12 cellular contexts compared by ENCODE assay signal in the genomic region with DNA sequence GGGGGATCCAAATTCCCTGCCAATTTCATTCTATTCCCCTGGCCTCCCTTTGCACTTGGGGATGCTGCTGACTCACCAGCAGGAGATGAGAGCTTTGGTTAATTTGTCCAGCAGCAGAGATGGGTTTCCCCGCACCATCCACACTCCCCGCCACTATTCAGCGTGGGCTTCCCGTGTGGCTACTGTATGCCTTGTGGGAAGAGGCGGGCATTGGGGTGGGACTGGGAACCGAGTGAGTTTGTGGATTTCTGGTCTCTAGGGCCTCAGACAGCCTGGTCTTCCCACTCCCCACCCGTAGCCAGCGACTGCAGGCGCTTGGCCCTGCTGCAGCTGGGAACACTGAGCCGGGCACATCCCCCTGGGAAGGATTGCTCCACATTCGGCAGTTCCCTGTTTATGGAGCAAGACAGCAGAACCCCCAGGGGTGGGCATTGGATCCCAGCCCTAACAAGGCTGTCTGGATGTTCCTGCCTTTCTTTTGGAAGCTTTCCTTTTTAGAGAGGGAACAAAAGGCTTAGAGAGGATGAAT. TPM values are rescaled to one million over a fixed set of nuclear protein-coding genes. Genes with fewer than 3 reads are reported as not detected.
DNase-seq lines count a peak whose midpoint lies in the region; ATAC-seq and TF ChIP-seq lines count a peak whose summit lies in the region.
"Had no signal": no experiment of that assay in that cellular context is flagged by ENCODE, and none has a peak within 500 bp of the region (broad histone marks: within the 10 kb centered on the region; RNA-seq: fewer than 3 reads in every experiment).

No MANE protein-coding gene starts in this region.

- no peak for TF ChIP-seq CTCF in heart right ventricle (IDR thresholded peaks at IDR 0.05)

- H3K36me3 ChIP-seq in heart right ventricle = no peaks in the 10 kb centered on the region

- WGBS in heart right ventricle, 2 donors = 34 to 53% methylated on average over 11 of the region's 11 CpGs

- H3K27ac ChIP-seq in heart right ventricle = peak overlapping the region; percentile 51 to 92 (median 82)

- H3K4me3 ChIP-seq in heart right ventricle = peak overlapping the region in 2 of 10 donors; percentile 5 to 15

- peaks cover 25 to 83% (median 40%) of the 10 kb centered on the region in 9 donors for H3K4me1 ChIP-seq in heart right ventricle

- no peaks in the 10 kb centered on the region for H3K9me3 ChIP-seq in heart right ventricle

- no peaks in the 10 kb centered on the region for H3K27me3 ChIP-seq in heart right ventricle

- intact Hi-C loops in heart right ventricle (cut with DNase I) = no loop called here

- DNase-seq in C1 segment of cervical spinal cord (lab: John Stamatoyannopoulos, UW) = peak in 8 of 14 donors; percentile 25 to 65 (median 45)
- DNase-seq in astrocyte of the hippocampus (ENCODE audit: low read depth, low spot score) = peak; percentile 45
- peak in 1 of 2 donors; percentile 75 for DNase-seq in heart right ventricle
- DNase-seq in retina = peak; percentile 34
- DNase-seq in NCI-H1105 (lab: John Stamatoyannopoulos, UW) = no peak
- no peak for DNase-seq in T-helper 9 cell
- DNase-seq in GM19240 (ENCODE audit: insufficient read length, low spot score) = no peak
- DNase-seq: activated CD8-positive, alpha-beta memory T cell treated with anti-CD3 and anti-CD28 coated beads, Interleukin-2, amount 50 U/mL, for 4 hours; cerebellar nuclear complex; T-helper 1 cell had no signal

- ATAC-seq in heart right ventricle (peak; percentile 28 to 76 (median 49)), GM19395 (IDR thresholded peaks at IDR 0.05; ENCODE audit: unreplicated experiment) (no peak)

RNA-seq across cellular contexts. Expression of a gene that starts 23.4 kb away (rescaled TPM):
- total RNA-seq in heart right ventricle = 10 to 100 TPM in 9 of 10 donors, 1 to 10 TPM in 1; 8.9 to 26.2 (median 14.0) TPM
- polyA plus RNA-seq in heart right ventricle = 1 to 10 TPM; 2.9 to 5.7 TPM
- polyA plus RNA-seq: IgD-negative memory B cell had no signal

RNA-seq across cellular contexts. Expression of a gene that starts 29.4 kb away (rescaled TPM):
- total RNA-seq in heart right ventricle = not detected
- not detected for polyA plus RNA-seq in heart right ventricle
- polyA plus RNA-seq: IgD-negative memory B cell had no signal

Comparison
In these comparisons a context has a peak if more than half of its experiments do, and no peak if none do; other contexts are left out.
1. DNase-seq: peak in C1 segment of cervical spinal cord (8 of 14), astrocyte of the hippocampus (single experiment) and retina (single experiment); none in NCI-H1105 (single experiment), T-helper 9 cell (single experiment) and GM19240 (single experiment).